ENCODE assay signal across 8 cellular contexts in genomic region chr1:155561812-155562580, GRCh38. TPM values are rescaled to one million over a fixed set of nuclear protein-coding genes. Genes with fewer than 3 reads are reported as not detected.
DNase-seq lines count a peak whose midpoint lies in the region; ATAC-seq and TF ChIP-seq lines count a peak whose summit lies in the region.
"Not testable (repeated sequence)": the region's sequence is repeated elsewhere in the genome, so short reads cannot be mapped to it uniquely, and the experiment has no call there.

No MANE protein-coding gene starts in this region.

- peaks cover 82% of the 10 kb centered on the region for H3K79me2 ChIP-seq in SK-N-SH (ENCODE audit: insufficient read depth)

- peak overlapping the region; percentile 75 for H3K4me2 ChIP-seq in SK-N-SH

- H3K27me3 ChIP-seq in SK-N-SH (ENCODE audit: insufficient read depth); esophagus muscularis mucosa; mucosa of rectum (ENCODE audit: control insufficient read depth in 2 of 2, insufficient read depth in 2 of 2, low read length in 2 of 2): not testable (repeated sequence)

- H3F3A ChIP-seq in SK-N-SH (replicated peaks; ENCODE audit: insufficient read depth): peaks cover 19% of the 10 kb centered on the region

- DNase-seq in C1 segment of cervical spinal cord (lab: John Stamatoyannopoulos, UW): peak in 9 of 14 donors; percentile 18 to 78 (median 60)
- DNase-seq in HS-27A (ENCODE audit: low read depth): peak; percentile 4
- DNase-seq in SK-N-SH; esophagus muscularis mucosa (ENCODE audit: extremely low spot score): not testable (repeated sequence)
- DNase-seq in activated gamma-delta T cell (lab: John Stamatoyannopoulos, UW): peak; percentile 60
- peak; percentile 35 to 51 (median 41) for DNase-seq in stimulated activated CD4-positive, alpha-beta T cell treated with anti-CD3 and anti-CD28 coated beads, TNF-alpha, amount 100 ng/mL, for 48 hours (ENCODE audit: low read depth in 3 of 3)

- H3K27ac ChIP-seq in SK-N-SH (ENCODE audit: low read depth in 2 of 2, low read length in 1 of 2): peak overlapping the region; percentile 97 to 98
- peak overlapping the region; percentile 92 to 98 (median 97) for H3K27ac ChIP-seq in esophagus muscularis mucosa (replicated peaks in 1 of 4)
- peak overlapping the region; percentile 99 for H3K27ac ChIP-seq in mucosa of rectum (ENCODE audit: low read depth in 2 of 2, low read length in 2 of 2)

- WGBS in SK-N-SH (ENCODE audit: low lambda C conversion rate): 0% methylated on average over 23 of the region's 54 CpGs
- WGBS in esophagus muscularis mucosa: under 1% methylated on average over 23 of the region's 54 CpGs

- not testable (repeated sequence) for TF ChIP-seq CTCF in SK-N-SH (IDR thresholded peaks at IDR 0.05); esophagus muscularis mucosa (IDR thresholded peaks at IDR 0.05)

- CTCF ChIA-PET in SK-N-SH (lab: Yijun Ruan, JAX): not testable (repeated sequence)

- H4K20me1 ChIP-seq in SK-N-SH (ENCODE audit: insufficient read depth): peaks cover 35% of the 10 kb centered on the region

- H3K4me1 ChIP-seq in SK-N-SH (ENCODE audit: control insufficient read depth in 1 of 2, insufficient read depth in 2 of 2, low read depth in 1 of 2, low read length in 1 of 2): not testable (repeated sequence)
- H3K4me1 ChIP-seq in esophagus muscularis mucosa: peaks cover 32 to 60% (median 53%) of the 10 kb centered on the region in 4 donors
- H3K4me1 ChIP-seq in mucosa of rectum (ENCODE audit: control insufficient read depth in 2 of 2, insufficient read depth in 2 of 2, low read length in 2 of 2): peaks cover 7 to 10% of the 10 kb centered on the region in 2 donors

- intact Hi-C loops in esophagus muscularis mucosa (cut with DNase I): not testable (repeated sequence)

- H3K36me3 ChIP-seq in SK-N-SH (replicated peaks in 1 of 2; ENCODE audit: control insufficient read depth in 1 of 2, insufficient read depth in 2 of 2, low read length in 1 of 2): peaks cover 4 to 17% of the 10 kb centered on the region in 2 experiments
- H3K36me3 ChIP-seq in esophagus muscularis mucosa; mucosa of rectum (ENCODE audit: control insufficient read depth in 2 of 2, insufficient read depth in 2 of 2, low read length in 2 of 2): not testable (repeated sequence)

- peak; percentile 18 for ATAC-seq in GM21423 (IDR thresholded peaks at IDR 0.05; ENCODE audit: unreplicated experiment)

- not testable (repeated sequence) for H3K9me3 ChIP-seq in SK-N-SH; esophagus muscularis mucosa; mucosa of rectum (ENCODE audit: control insufficient read depth in 2 of 2, low read length in 2 of 2)

- not testable (repeated sequence) for TF ChIP-seq EP300 in SK-N-SH (IDR thresholded peaks at IDR 0.05; ENCODE audit: borderline replicate concordance in 1 of 2, low read depth in 1 of 2, low read length in 1 of 2); esophagus muscularis mucosa (IDR thresholded peaks at IDR 0.05)

- peak overlapping the region; percentile 76 for H2AFZ ChIP-seq in SK-N-SH (ENCODE audit: low read depth)

- TF ChIP-seq POLR2A in esophagus muscularis mucosa (IDR thresholded peaks at IDR 0.05; ENCODE audit: low read depth): not testable (repeated sequence)

- H3K4me3 ChIP-seq in SK-N-SH (ENCODE audit: low read depth in 2 of 2, low read length in 1 of 2) (peak overlapping the region; percentile 61 to 98), esophagus muscularis mucosa (peak overlapping the region; percentile 76 to 97 (median 86)), mucosa of rectum (ENCODE audit: low read length in 2 of 2) (peak overlapping the region; percentile 86 to 100)

- not testable (repeated sequence) for TF ChIP-seq RAD21 in SK-N-SH (IDR thresholded peaks at IDR 0.05; ENCODE audit: low read length)

- POLR2A ChIA-PET in SK-N-SH (lab: Yijun Ruan, JAX): interaction anchor here (0.6 kb wide), 1 partner anchor 289 kb away, joined by 4 read pairs; the partner anchor contains the start of gene CLK2

- not testable (repeated sequence) for H3K9me2 ChIP-seq in SK-N-SH

- H3K9ac ChIP-seq in SK-N-SH (peak overlapping the region; percentile 99), mucosa of rectum (ENCODE audit: low read depth in 1 of 2, low read length in 2 of 2) (peak overlapping the region; percentile 81 to 92)

TF ChIP-seq in SK-N-SH, 30 proteins besides CTCF, POLR2A, EP300 and RAD21:
- TF ChIP-seq SIN3A (IDR thresholded peaks at IDR 0.05; ENCODE audit: borderline replicate concordance, low read depth, low read length) (0 out of 2 replicates have a peak, but pooled peaks have one; percentile 13), YY1 (IDR thresholded peaks at IDR 0.05; ENCODE audit: low read depth) (peak; percentile 90), TAF1 (IDR thresholded peaks at IDR 0.05; ENCODE audit: borderline replicate concordance, low read depth, low read length) (peak; percentile 4; the same call in 1 of the 2 replicates)

RNA-seq across cellular contexts. Expression of gene ASH1L, which starts 0.6 kb away (rescaled TPM):
- 13.4 and 13.7 TPM in 2 replicates for polyA plus RNA-seq in SK-N-SH (2012; rRNA removed)
- 9.2 and 11.7 TPM in 2 replicates for polyA plus RNA-seq in SK-N-SH (2012; cell fraction: cytosol; rRNA removed)
- 23.1 and 33.8 TPM in 2 replicates for polyA plus RNA-seq in SK-N-SH (2012; cell fraction: nucleus; rRNA removed)
- total RNA-seq in esophagus muscularis mucosa: 10 to 100 TPM; 63.3 to 75.6 (median 67.7) TPM

RNA-seq across cellular contexts. Expression of gene MSTO1, which starts 48.0 kb away (rescaled TPM):
- 22.4 and 27.0 TPM in 2 replicates for polyA plus RNA-seq in SK-N-SH (2012; rRNA removed)
- 9.2 and 12.0 TPM in 2 replicates for polyA plus RNA-seq in SK-N-SH (2012; cell fraction: cytosol; rRNA removed)
- 107 and 118 TPM in 2 replicates for polyA plus RNA-seq in SK-N-SH (2012; cell fraction: nucleus; rRNA removed)
- 10 to 100 TPM in 3 of 4 donors, 1 to 10 TPM in 1; 5.7 to 13.4 (median 11.2) TPM for total RNA-seq in esophagus muscularis mucosa
